ENCODE assay signal across 16 cellular contexts in genomic region chr5:177405805-177406204, GRCh38. TPM values are rescaled to one million over a fixed set of nuclear protein-coding genes. Genes with fewer than 3 reads are reported as not detected.
A peak's percentile ranks its signal among the peaks of the same experiment; 100 is the strongest.
DNase-seq lines count a peak whose midpoint lies in the region; ATAC-seq, FAIRE-seq and TF ChIP-seq lines count a peak whose summit lies in the region.
"Had no signal": no experiment of that assay in that cellular context is flagged by ENCODE, and none has a peak within 500 bp of the region (broad histone marks: within the 10 kb centered on the region; RNA-seq: fewer than 3 reads in every experiment).

No MANE protein-coding gene starts in this region.

- H3K27me3 Mint-ChIP-seq in CD14-positive monocyte (ENCODE audit: low read depth in 3 of 3) (peaks cover 35 to 42% (median 38%) of the 10 kb centered on the region in 3 donors), memory B cell (no peaks in the 10 kb centered on the region)

- TF ChIP-seq POLR2A in lower leg skin (IDR thresholded peaks at IDR 0.05): no peak

- no peaks in the 10 kb centered on the region for H4K20me1 ChIP-seq in Karpas-422 (ENCODE audit: insufficient read depth, low read depth, low read length)

- DNase-seq in CD14-positive monocyte (ENCODE audit: low spot score) (peak; percentile 88), Karpas-422 (peak; percentile 65), UCSD-AML1 (lab: John Stamatoyannopoulos, UW; ENCODE audit: unreplicated experiment) (peak; percentile 80), memory B cell (ENCODE audit: low spot score in 2 of 2) (peak; percentile 54 to 59), HTR-8/SVneo (ENCODE audit: insufficient read length, low spot score) (no peak), NCI-H524 treated with DMSO at 0.1 percent for 48 hours (lab: John Stamatoyannopoulos, UW) (no peak), NCI-H1436 (lab: John Stamatoyannopoulos, UW) (no peak), lower leg skin (ENCODE audit: low spot score in 2 of 2) (no peak)
- DNase-seq: activated CD4-positive, alpha-beta T cell treated with anti-CD3 and anti-CD28 coated beads, Interleukin-2, amount 50 U/mL, for 1 hour; DMS79 treated with DMSO at 0.1 percent for 48 hours; effector CD4-positive, alpha-beta T cell; NCI-H2107; SW 1271 had no signal

- H3K4me2 ChIP-seq in Karpas-422 (ENCODE audit: low read depth, low read length, poor library complexity, severe bottlenecking): no peak overlapping the region

- intact Hi-C loops in CD14-positive monocyte (cut with micrococcal nuclease) (loop anchor here (2.0 kb wide), 3 partner anchors 13 to 49 kb away; no protein-coding TSS in a partner anchor), lower leg skin (cut with DNase I; ENCODE audit: low total_unique reads) (loop anchor here (2.0 kb wide), 1 partner anchor 49 kb away; no protein-coding TSS in a partner anchor)

- H3K4me1 ChIP-seq in Karpas-422 (ENCODE audit: low read length): peaks cover 28% of the 10 kb centered on the region

- peak; percentile 55 for ATAC-seq in memory B cell (ENCODE audit: low read depth)
- ATAC-seq: body of pancreas had no signal

- whole genome bisulfite sequencing in lower leg skin, 2 donors: 89 to 92% methylated on average over 5 of the region's 5 CpGs

- H3K36me3 Mint-ChIP-seq in CD14-positive monocyte: peaks cover 8 to 10% of the 10 kb centered on the region in 2 donors
- no peaks in the 10 kb centered on the region for H3K36me3 Mint-ChIP-seq in memory B cell
- H3K36me3 Mint-ChIP-seq: mesothelial cell of epicardium had no signal

- H3K36me3 ChIP-seq in Karpas-422 (ENCODE audit: insufficient read depth, low read length): no peaks in the 10 kb centered on the region

- H3K9me3 Mint-ChIP-seq in CD14-positive monocyte (peaks cover 0 to 13% (median 5%) of the 10 kb centered on the region in 7 donors), memory B cell (no peaks in the 10 kb centered on the region)
- H3K9me3 Mint-ChIP-seq: mesothelial cell of epicardium had no signal

- H3K4me3 Mint-ChIP-seq in CD14-positive monocyte: peak overlapping the region; percentile 51 to 53
- peak overlapping the region; percentile 32 for H3K4me3 Mint-ChIP-seq in memory B cell

- H3K27ac Mint-ChIP-seq in CD14-positive monocyte (peak overlapping the region; percentile 77 to 92 (median 85)), memory B cell (peak overlapping the region; percentile 75)
- H3K27ac Mint-ChIP-seq: mesothelial cell of epicardium had no signal

- no peak overlapping the region for H3K27ac ChIP-seq in Karpas-422 (ENCODE audit: low read length)
- H3K27ac ChIP-seq: body of pancreas had no signal

- H3K4me3 ChIP-seq in Karpas-422 (ENCODE audit: low read length) (no peak overlapping the region), lower leg skin (ENCODE audit: low read depth, poor library complexity, severe bottlenecking) (no peak overlapping the region)
- H3K4me3 ChIP-seq: body of pancreas had no signal

- no peaks in the 10 kb centered on the region for H3K79me2 ChIP-seq in Karpas-422 (ENCODE audit: low read length)

- H2AFZ ChIP-seq in Karpas-422 (ENCODE audit: low read length): no peak overlapping the region

- no peak for FAIRE-seq in HTR-8/SVneo (lab: Jason Lieb, UNC)

- H3K9me2 ChIP-seq in Karpas-422 (replicated peaks; ENCODE audit: insufficient read depth, low read length): no peaks in the 10 kb centered on the region

- H3K4me1 Mint-ChIP-seq in CD14-positive monocyte (peaks cover 46% of the 10 kb centered on the region), memory B cell (peaks cover 25% of the 10 kb centered on the region)

- no peaks in the 10 kb centered on the region for H3K27me3 ChIP-seq in Karpas-422 (ENCODE audit: low read length)

- TF ChIP-seq CTCF in CD14-positive monocyte (IDR thresholded peaks at IDR 0.05): peak; percentile 9
- no peak for TF ChIP-seq CTCF in lower leg skin (IDR thresholded peaks at IDR 0.05)

- H3K9ac ChIP-seq in Karpas-422 (ENCODE audit: low read length): no peak overlapping the region

- no peaks in the 10 kb centered on the region for H3K9me3 ChIP-seq in Karpas-422 (ENCODE audit: low read length)
- H3K9me3 ChIP-seq: body of pancreas had no signal

RNA-seq across cellular contexts. Expression of gene F12, which starts 3.6 kb away (rescaled TPM):
- 1 to 10 TPM; 1.4 to 1.5 TPM for polyA plus RNA-seq in CD14-positive monocyte
- total RNA-seq in Karpas-422 (2014; rRNA removed; shearing (Covaris generic); ENCODE audit: low replicate concordance): 6.0 and 6.5 TPM in 2 replicates
- 10 to 100 TPM in 2 of 4 donors, 1 to 10 TPM in 2; 1.9 to 14.5 (median 10.1) TPM for total RNA-seq in lower leg skin
- total RNA-seq: urinary bladder had no signal

RNA-seq across cellular contexts. Expression of gene PFN3, which starts 5.3 kb away (rescaled TPM):
- not detected for polyA plus RNA-seq in CD14-positive monocyte
- total RNA-seq in Karpas-422 (2014; rRNA removed; shearing (Covaris generic); ENCODE audit: low replicate concordance): not detected in 2 replicates
- not detected for total RNA-seq in lower leg skin
- total RNA-seq: body of pancreas, mesothelial cell of epicardium, urinary bladder had no signal
- polyA plus RNA-seq: urinary bladder had no signal

RNA-seq across cellular contexts. Expression of gene GRK6, which starts 20.7 kb away (rescaled TPM):
- polyA plus RNA-seq in CD14-positive monocyte: 10 to 100 TPM; 41.6 to 63.4 TPM
- 45.5 and 79.1 TPM in 2 replicates for total RNA-seq in Karpas-422 (2014; rRNA removed; shearing (Covaris generic); ENCODE audit: low replicate concordance)
- total RNA-seq in lower leg skin: 10 to 100 TPM; 29.5 to 56.7 (median 38.1) TPM

RNA-seq across cellular contexts. Expression of gene SLC34A1, which starts 21.6 kb away (rescaled TPM):
- polyA plus RNA-seq in CD14-positive monocyte: not detected
- total RNA-seq in Karpas-422 (2014; rRNA removed; shearing (Covaris generic); ENCODE audit: low replicate concordance): not detected in 2 replicates
- under 1 TPM in 2 of 4 donors, not detected in 2; 0.12 to 0.39 TPM for total RNA-seq in lower leg skin
- total RNA-seq: body of pancreas, mesothelial cell of epicardium, urinary bladder had no signal

RNA-seq across cellular contexts. Expression of gene PRR7, which starts 40.8 kb away (rescaled TPM):
- polyA plus RNA-seq in CD14-positive monocyte: 1 to 10 TPM; 1.8 to 2.1 TPM
- 26.8 and 59.4 TPM in 2 replicates for total RNA-seq in Karpas-422 (2014; rRNA removed; shearing (Covaris generic); ENCODE audit: low replicate concordance)
- total RNA-seq in lower leg skin: 10 to 100 TPM in 1 of 4 donors, 1 to 10 TPM in 3; 5.4 to 10.2 (median 8.0) TPM

Comparison
In these comparisons a context has a peak if more than half of its experiments do, and no peak if none do; other contexts are left out.
1. DNase-seq: peak in CD14-positive monocyte (single experiment), Karpas-422 (single experiment), UCSD-AML1 (single experiment) and memory B cell (2 of 2); none in HTR-8/SVneo (single experiment), NCI-H524 treated with DMSO at 0.1 percent for 48 hours (single experiment), NCI-H1436 (single experiment) and lower leg skin (0 of 2).